In genomic region chr3:66297917-66298316, GRCh38 we compare ENCODE assay signal across 9 cellular contexts.
DNase-seq lines count a peak whose midpoint lies in the region; ATAC-seq and TF ChIP-seq lines count a peak whose summit lies in the region.
"Had no signal": no experiment of that assay in that cellular context is flagged by ENCODE, and none has a peak within 500 bp of the region (broad histone marks: within the 10 kb centered on the region; RNA-seq: fewer than 3 reads in every experiment).

No MANE protein-coding gene starts in this region.

- no peak overlapping the region for H2AFZ ChIP-seq in Karpas-422 (ENCODE audit: low read length)

- peak overlapping the region; percentile 47 to 67 (median 58) for H3K4me3 Mint-ChIP-seq in CD4-positive, CD25-positive, alpha-beta regulatory T cell
- H3K4me3 Mint-ChIP-seq in nephron = no peak overlapping the region

- H3K4me1 ChIP-seq in CD4-positive, CD25-positive, alpha-beta regulatory T cell (ENCODE audit: control insufficient read depth, insufficient read depth, low read length, poor library complexity, severe bottlenecking) = peaks cover 59% of the 10 kb centered on the region
- H3K4me1 ChIP-seq in Karpas-422 (ENCODE audit: low read length) = peaks cover 16% of the 10 kb centered on the region

- H3K36me3 ChIP-seq in CD4-positive, CD25-positive, alpha-beta regulatory T cell (ENCODE audit: control insufficient read depth, insufficient read depth, low read length) = no peaks in the 10 kb centered on the region
- no peaks in the 10 kb centered on the region for H3K36me3 ChIP-seq in Karpas-422 (ENCODE audit: insufficient read depth, low read length)

- H3K9me2 ChIP-seq in Karpas-422 (replicated peaks; ENCODE audit: insufficient read depth, low read length) = no peaks in the 10 kb centered on the region

- no peaks in the 10 kb centered on the region for H3K27me3 ChIP-seq in CD4-positive, CD25-positive, alpha-beta regulatory T cell (ENCODE audit: control insufficient read depth, insufficient read depth, low read length)
- no peaks in the 10 kb centered on the region for H3K27me3 ChIP-seq in Karpas-422 (ENCODE audit: low read length)

- no peaks in the 10 kb centered on the region for H3K9me3 ChIP-seq in CD4-positive, CD25-positive, alpha-beta regulatory T cell (ENCODE audit: control insufficient read depth in 2 of 2, low read length in 2 of 2)
- no peaks in the 10 kb centered on the region for H3K9me3 ChIP-seq in Karpas-422 (ENCODE audit: low read length)

- H3K4me2 ChIP-seq in Karpas-422 (ENCODE audit: low read depth, low read length, poor library complexity, severe bottlenecking) = no peak overlapping the region

- H3K27ac ChIP-seq in CD4-positive, CD25-positive, alpha-beta regulatory T cell (ENCODE audit: insufficient read depth, low read length, poor library complexity, severe bottlenecking) = peak overlapping the region; percentile 66
- no peak overlapping the region for H3K27ac ChIP-seq in Karpas-422 (ENCODE audit: low read length)
- peak overlapping the region; percentile 43 for H3K27ac ChIP-seq in cingulate gyrus (ENCODE audit: low read depth, low read length)

- peak overlapping the region; percentile 52 for H3K4me3 ChIP-seq in CD4-positive, CD25-positive, alpha-beta regulatory T cell (ENCODE audit: low read depth, low read length)
- no peak overlapping the region for H3K4me3 ChIP-seq in Karpas-422 (ENCODE audit: low read length)

- H3K9ac ChIP-seq in Karpas-422 (ENCODE audit: low read length) = no peak overlapping the region

- peaks cover 28 to 55% (median 42%) of the 10 kb centered on the region in 4 donors for H3K4me1 Mint-ChIP-seq in CD4-positive, CD25-positive, alpha-beta regulatory T cell
- peaks cover 57% of the 10 kb centered on the region for H3K4me1 Mint-ChIP-seq in nephron

- no peak for ATAC-seq in CD4-positive, CD25-positive, alpha-beta regulatory T cell (ENCODE audit: low read depth in 2 of 2)
- no peak for ATAC-seq in GM19035 (IDR thresholded peaks at IDR 0.05; ENCODE audit: unreplicated experiment)
- ATAC-seq: T-helper 17 cell had no signal

- H3K27ac Mint-ChIP-seq in CD4-positive, CD25-positive, alpha-beta regulatory T cell = peak overlapping the region in 2 of 3 donors; percentile 76 to 97
- H3K27ac Mint-ChIP-seq in nephron = peak overlapping the region; percentile 89 to 91 (median 90)
- H3K27ac Mint-ChIP-seq: T-helper 17 cell had no signal

- H3K27me3 Mint-ChIP-seq in CD4-positive, CD25-positive, alpha-beta regulatory T cell = no peaks in the 10 kb centered on the region
- no peaks in the 10 kb centered on the region for H3K27me3 Mint-ChIP-seq in nephron (ENCODE audit: low read depth)
- H3K27me3 Mint-ChIP-seq: T-helper 17 cell had no signal

- peaks cover 11% of the 10 kb centered on the region for H3K36me3 Mint-ChIP-seq in CD4-positive, CD25-positive, alpha-beta regulatory T cell
- no peaks in the 10 kb centered on the region for H3K36me3 Mint-ChIP-seq in nephron (ENCODE audit: low read depth)

- DNase-seq in CD4-positive, CD25-positive, alpha-beta regulatory T cell = peak in 1 of 3 donors; percentile 41
- DNase-seq in Karpas-422 (peak; percentile 29), NCI-H524 (lab: John Stamatoyannopoulos, UW) (no peak), NCI-H2029 treated with DMSO at 0.1 percent for 48 hours (lab: John Stamatoyannopoulos, UW) (no peak)
- DNase-seq in central memory CD4-positive, alpha-beta T cell = no peak
- DNase-seq: T-helper 17 cell had no signal

- peaks cover 0 to 3% (median 0%) of the 10 kb centered on the region in 7 donors for H3K9me3 Mint-ChIP-seq in CD4-positive, CD25-positive, alpha-beta regulatory T cell
- H3K9me3 Mint-ChIP-seq in nephron = peaks cover 2% of the 10 kb centered on the region

- TF ChIP-seq CTCF in nephron (IDR thresholded peaks at IDR 0.05; ENCODE audit: unreplicated experiment in 3 of 3) = no peak

- peaks cover 16% of the 10 kb centered on the region for H4K20me1 ChIP-seq in Karpas-422 (ENCODE audit: insufficient read depth, low read depth, low read length)

- H3K79me2 ChIP-seq in Karpas-422 (ENCODE audit: low read length) = peaks cover 2% of the 10 kb centered on the region; the same call in 1 of the 2 replicates

Comparison
In these comparisons a context has a peak if more than half of its experiments do, and no peak if none do; other contexts are left out.
1. H3K4me3 Mint-ChIP-seq: peak in CD4-positive, CD25-positive, alpha-beta regulatory T cell (4 of 4); none in nephron (0 of 3).